ENCODE assay signal across 8 cellular contexts in genomic region chr1:6475381-6476133, GRCh38. TPM values are rescaled to one million over a fixed set of nuclear protein-coding genes. Genes with fewer than 3 reads are reported as not detected.
DNase-seq lines count a peak whose midpoint lies in the region; ATAC-seq and TF ChIP-seq lines count a peak whose summit lies in the region.

No MANE protein-coding gene starts in this region.

- H3K27ac Mint-ChIP-seq in osteocyte (ENCODE audit: unreplicated experiment), result no peak overlapping the region

- ATAC-seq in PC-3 (peak; percentile 89), aorta (ENCODE audit: low FRiP score) (peak; percentile 74), GM21717 (IDR thresholded peaks at IDR 0.05; ENCODE audit: unreplicated experiment) (no peak)

- 12 to 15% methylated on average over 33 of the region's 33 CpGs for WGBS in GM23248 (ENCODE audit: low coverage in 1 of 2, low lambda C conversion rate in 2 of 2, missing lambda C conversion rate in 2 of 2), 2 experiments
- WGBS in aorta, 2 donors, result 41 to 42% methylated on average over 31 to 33 of the region's 33 CpGs

- H3K9me3 ChIP-seq in GM23248 (ENCODE audit: low read depth) (no peaks in the 10 kb centered on the region), PC-3 (ENCODE audit: low read length) (no peaks in the 10 kb centered on the region), aorta (ENCODE audit: control insufficient read depth, low read length) (no peaks in the 10 kb centered on the region)

- no peaks in the 10 kb centered on the region for H3F3A ChIP-seq in GM23248 (ENCODE audit: insufficient read depth)
- no peaks in the 10 kb centered on the region for H3F3A ChIP-seq in PC-3 (ENCODE audit: low read length, unreplicated experiment)

- H3K4me3 ChIP-seq in GM23248 (no peak overlapping the region), PC-3 (ENCODE audit: low read length) (no peak overlapping the region), fibroblast of the aortic adventitia (ENCODE audit: low read depth, low read length) (no peak overlapping the region), aorta (ENCODE audit: low read length in 2 of 2) (no peak overlapping the region)

- no peak overlapping the region for H3K9ac ChIP-seq in GM23248
- H3K9ac ChIP-seq in PC-3 (ENCODE audit: low read length), result no peak overlapping the region

- intact Hi-C loops in PC-3 (cut with micrococcal nuclease) (no loop called here), aorta (cut with DNase I) (no loop called here)

- no peaks in the 10 kb centered on the region for H4K20me1 ChIP-seq in GM23248 (ENCODE audit: insufficient read depth)
- no peaks in the 10 kb centered on the region for H4K20me1 ChIP-seq in PC-3 (ENCODE audit: low read length)

- no peaks in the 10 kb centered on the region for H3K9me2 ChIP-seq in GM23248 (ENCODE audit: insufficient read depth)
- no peaks in the 10 kb centered on the region for H3K9me2 ChIP-seq in PC-3 (replicated peaks; ENCODE audit: low read length)

- DNase-seq in CD1c-positive myeloid dendritic cell (ENCODE audit: extremely low spot score) (peak; percentile 57), GM23248 (peak; percentile 57), PC-3 (peak; percentile 87), fibroblast of the aortic adventitia (ENCODE audit: low read depth) (peak; percentile 25), osteocyte (ENCODE audit: extremely low spot score, unreplicated experiment) (no peak), aorta (peak; percentile 63 to 88)
- DNase-seq in activated T-cell treated with anti-CD3 and anti-CD28 coated beads, Interleukin-2, amount 50 U/mL, for 48 hours, result peak; percentile 84 to 85

- peaks cover 10% of the 10 kb centered on the region for H3K36me3 Mint-ChIP-seq in osteocyte (ENCODE audit: unreplicated experiment)

- in situ Hi-C loops in GM23248 (cut with MboI), result no loop called here

- CTCF ChIA-PET in PC-3 (lab: Charles Lee), result interaction anchor here (0.6 kb wide), 1 partner anchor 11 kb away, joined by 4 read pairs; no protein-coding TSS in a partner anchor

- H3K27ac ChIP-seq in GM23248, result no peak overlapping the region
- H3K27ac ChIP-seq in PC-3 (ENCODE audit: low read length), result no peak overlapping the region
- no peak overlapping the region for H3K27ac ChIP-seq in aorta (ENCODE audit: low read depth in 1 of 2, low read length in 2 of 2)

- H3K4me1 ChIP-seq in GM23248 (ENCODE audit: insufficient read depth), result no peaks in the 10 kb centered on the region
- H3K4me1 ChIP-seq in PC-3 (ENCODE audit: insufficient read depth, low read length), result no peaks in the 10 kb centered on the region
- no peaks in the 10 kb centered on the region for H3K4me1 ChIP-seq in aorta (ENCODE audit: control insufficient read depth in 1 of 2, insufficient read depth in 2 of 2, low read length in 2 of 2)

- H3K36me3 ChIP-seq in GM23248 (ENCODE audit: low read depth) (no peaks in the 10 kb centered on the region), PC-3 (ENCODE audit: low read depth, low read length) (peaks cover 18% of the 10 kb centered on the region), aorta (ENCODE audit: control insufficient read depth in 1 of 2, insufficient read depth in 2 of 2, low read length in 1 of 2) (no peaks in the 10 kb centered on the region)

- H3K4me3 Mint-ChIP-seq in osteocyte (ENCODE audit: unreplicated experiment), result no peak overlapping the region

- H3K79me2 ChIP-seq in GM23248 (ENCODE audit: insufficient read depth) (no peaks in the 10 kb centered on the region), PC-3 (ENCODE audit: low read length) (no peaks in the 10 kb centered on the region)

- H3K4me2 ChIP-seq in GM23248 (ENCODE audit: unreplicated experiment) (no peak overlapping the region), PC-3 (ENCODE audit: low read length) (no peak overlapping the region)

- no peaks in the 10 kb centered on the region for H3K9me3 Mint-ChIP-seq in osteocyte (ENCODE audit: unreplicated experiment)

- H2AFZ ChIP-seq in GM23248 (no peak overlapping the region), PC-3 (ENCODE audit: low read length) (no peak overlapping the region)

- H3K27me3 Mint-ChIP-seq in osteocyte (ENCODE audit: unreplicated experiment), result no peaks in the 10 kb centered on the region

- TF ChIP-seq CTCF in PC-3 (conservative IDR thresholded peaks at IDR 0.05; ENCODE audit: low read depth, low read length) (peak; percentile 99), fibroblast of the aortic adventitia (IDR thresholded peaks at IDR 0.05; ENCODE audit: insufficient read depth, low read length) (peak; percentile 86), osteocyte (IDR thresholded peaks at IDR 0.05) (peak; percentile 92)

- POLR2A ChIA-PET in PC-3 (lab: Charles Lee; ENCODE audit: unreplicated experiment), result interaction anchor here (1.1 kb wide), 1 partner anchor 16 kb away, joined by 3 read pairs; no protein-coding TSS in a partner anchor

- H3K27me3 ChIP-seq in GM23248 (replicated peaks; ENCODE audit: insufficient read depth) (no peaks in the 10 kb centered on the region), PC-3 (ENCODE audit: low read length) (no peaks in the 10 kb centered on the region), aorta (ENCODE audit: control insufficient read depth in 1 of 2, insufficient read depth in 2 of 2, low read length in 1 of 2) (no peaks in the 10 kb centered on the region)

- BruUV-seq in PC-3 (replicated peaks; lab: Mats Ljungman, UMichigan), result no TSS peak

- no peaks in the 10 kb centered on the region for H3K4me1 Mint-ChIP-seq in osteocyte (ENCODE audit: unreplicated experiment)

RNA-seq across cellular contexts. Expression of gene TNFRSF25, which starts 9.6 kb away (rescaled TPM):
- total RNA-seq in GM23248 (2014; rRNA removed; shearing (Covaris generic)), result 5.6 and 12.1 TPM in 2 replicates
- polyA plus RNA-seq in GM23248 (2016; fragmentation: Nextera tagmentation; extraction: Ambion mirVana), result 2.5 and 3.1 TPM in 2 replicates
- total RNA-seq in PC-3 (2014; rRNA removed), result 42.5 and 60.1 TPM in 2 replicates
- total RNA-seq in fibroblast of the aortic adventitia (ENCODE audit: low replicate concordance), result 2.0 and 4.4 TPM in 2 replicates
- 26.4 and 27.9 TPM in 2 replicates for total RNA-seq in osteocyte
- total RNA-seq in aorta, result 10 to 100 TPM in 1 of 2 donors, 1 to 10 TPM in 1; 6.5 to 34.6 TPM
- 10 to 100 TPM in 1 of 2 donors, 1 to 10 TPM in 1; 9.6 to 22.9 TPM for polyA plus RNA-seq in aorta

RNA-seq across cellular contexts. Expression of gene PLEKHG5, which starts 15.9 kb away (rescaled TPM):
- 7.0 and 7.6 TPM in 2 replicates for total RNA-seq in GM23248 (2014; rRNA removed; shearing (Covaris generic))
- 2.0 and 2.8 TPM in 2 replicates for polyA plus RNA-seq in GM23248 (2016; fragmentation: Nextera tagmentation; extraction: Ambion mirVana)
- total RNA-seq in PC-3 (2014; rRNA removed), result 42.8 and 66.1 TPM in 2 replicates
- 3.8 and 5.1 TPM in 2 replicates for total RNA-seq in fibroblast of the aortic adventitia (ENCODE audit: low replicate concordance)
- total RNA-seq in osteocyte, result 33.0 and 34.9 TPM in 2 replicates
- total RNA-seq in aorta, result 10 to 100 TPM in 1 of 2 donors, 1 to 10 TPM in 1; 6.6 to 39.3 TPM
- polyA plus RNA-seq in aorta, result 1 to 10 TPM; 2.6 to 8.0 TPM

RNA-seq across cellular contexts. Expression of gene ESPN, which starts 51.0 kb away (rescaled TPM):
- total RNA-seq in GM23248 (2014; rRNA removed; shearing (Covaris generic)), result not detected in 2 replicates
- polyA plus RNA-seq in GM23248 (2016; fragmentation: Nextera tagmentation; extraction: Ambion mirVana) (not detected in 2 replicates), aorta (10 to 100 TPM in 1 of 2 donors, under 1 TPM in 1; 0.54 to 28.7 TPM)
- total RNA-seq in PC-3 (2014; rRNA removed) (11.1 and 14.1 TPM in 2 replicates), fibroblast of the aortic adventitia (ENCODE audit: low replicate concordance) (not detected in 2 replicates), osteocyte (0.31 TPM in 1 of 2 replicates, not detected in the other), aorta (under 1 TPM; 0.29 to 0.84 TPM)

RNA-seq across cellular contexts. Expression of gene HES2, which starts 55.8 kb away (rescaled TPM):
- not detected in 2 replicates for total RNA-seq in GM23248 (2014; rRNA removed; shearing (Covaris generic))
- polyA plus RNA-seq in GM23248 (2016; fragmentation: Nextera tagmentation; extraction: Ambion mirVana) (not detected in 2 replicates), aorta (1 to 10 TPM in 1 of 2 donors, not detected in 1; 1.4 TPM)
- total RNA-seq in PC-3 (2014; rRNA removed) (41.0 and 42.9 TPM in 2 replicates), fibroblast of the aortic adventitia (ENCODE audit: low replicate concordance) (0.09 and 0.65 TPM in 2 replicates), osteocyte (not detected in 2 replicates), aorta (under 1 TPM in 1 of 2 donors, not detected in 1; 0.49 TPM)
